Comparison of ENCODE assay signal across 19 cellular contexts in genomic region chr11:2909145-2909914, GRCh38. TPM values are rescaled to one million over a fixed set of nuclear protein-coding genes. Genes with fewer than 3 reads are reported as not detected.
"Had no signal": no experiment of that assay in that cellular context is flagged by ENCODE, and none has a peak within 500 bp of the region (broad histone marks: within the 10 kb centered on the region; RNA-seq: fewer than 3 reads in every experiment).

No MANE protein-coding gene starts in this region.

- H3K4me3 ChIP-seq: psoas muscle, SJCRH30 had no signal

- H3K27ac Mint-ChIP-seq: activated CD8-positive, alpha-beta T cell treated with anti-CD3 and anti-CD28 coated beads for 36 hours; activated naive CD8-positive, alpha-beta T cell treated with anti-CD3 and anti-CD28 coated beads, Interleukin-2, amount 50 U/mL, for 24 hours; activated T-cell treated with anti-CD3 and anti-CD28 coated beads, Interleukin-2, amount 50 U/mL, for 72 hours had no signal

- DNase-seq: activated CD8-positive, alpha-beta memory T cell treated with anti-CD3 and anti-CD28 coated beads, Interleukin-2, amount 50 U/mL, for 4 hours; activated CD8-positive, alpha-beta T cell treated with anti-CD3 and anti-CD28 coated beads for 36 hours; activated naive CD4-positive, alpha-beta T cell; activated naive CD8-positive, alpha-beta T cell treated with anti-CD3 and anti-CD28 coated beads, Interleukin-2, amount 50 U/mL, for 24 hours; activated T-cell treated with anti-CD3 and anti-CD28 coated beads, Interleukin-2, amount 50 U/mL, for 72 hours; central memory CD4-positive, alpha-beta T cell; effector memory CD4-positive, alpha-beta T cell; hippocampal formation; immature natural killer cell; left colon; mesendoderm; nephron progenitor cell; SJCRH30; stimulated activated CD4-positive, alpha-beta T cell treated with anti-CD3 and anti-CD28 coated beads, Interleukin-15, amount 100 ng/mL, for 24 hours; stimulated activated CD4-positive, alpha-beta T cell treated with anti-CD3 and anti-CD28 coated beads, Interleukin-4, amount 100 ng/mL, for 4 hours; SW 1271 had no signal

- H3K9me3 Mint-ChIP-seq: activated CD8-positive, alpha-beta T cell treated with anti-CD3 and anti-CD28 coated beads for 36 hours; activated T-cell treated with anti-CD3 and anti-CD28 coated beads, Interleukin-2, amount 50 U/mL, for 72 hours had no signal

- H3K36me3 ChIP-seq: SJCRH30 had no signal

- H3K4me3 Mint-ChIP-seq: activated CD8-positive, alpha-beta T cell treated with anti-CD3 and anti-CD28 coated beads for 36 hours; activated naive CD8-positive, alpha-beta T cell treated with anti-CD3 and anti-CD28 coated beads, Interleukin-2, amount 50 U/mL, for 24 hours; activated T-cell treated with anti-CD3 and anti-CD28 coated beads, Interleukin-2, amount 50 U/mL, for 72 hours; immature natural killer cell; nephron progenitor cell had no signal

- H3K27ac ChIP-seq: epithelial cell of prostate, psoas muscle, SJCRH30, tibial nerve had no signal

- H3K27me3 Mint-ChIP-seq: activated CD8-positive, alpha-beta T cell treated with anti-CD3 and anti-CD28 coated beads for 36 hours; activated naive CD8-positive, alpha-beta T cell treated with anti-CD3 and anti-CD28 coated beads, Interleukin-2, amount 50 U/mL, for 24 hours had no signal

- ATAC-seq: activated CD8-positive, alpha-beta T cell treated with anti-CD3 and anti-CD28 coated beads for 36 hours; activated naive CD8-positive, alpha-beta T cell treated with anti-CD3 and anti-CD28 coated beads, Interleukin-2, amount 50 U/mL, for 24 hours; activated T-cell treated with anti-CD3 and anti-CD28 coated beads, Interleukin-2, amount 50 U/mL, for 72 hours; left colon had no signal

- H3K4me1 ChIP-seq: psoas muscle, SJCRH30 had no signal

- H3K9me3 ChIP-seq: psoas muscle had no signal

RNA-seq across cellular contexts. Expression of gene PHLDA2, which starts 19.9 kb away (rescaled TPM):
- total RNA-seq: SJCRH30 had no signal

RNA-seq across cellular contexts. Expression of gene CDKN1C, which starts 23.8 kb away (rescaled TPM):
- total RNA-seq: SJCRH30 had no signal
